ENCODE assay signal across 1 cellular context in genomic region chr5:43075319-43076293, GRCh38.
TF ChIP-seq lines count a peak whose summit lies in the region.

No MANE protein-coding gene starts in this region.

TF ChIP-seq in K562, 482 proteins besides CTCF, POLR2A, EP300 and RAD21 (continued from another document and continues in another):
- TF ChIP-seq BCLAF1 (IDR thresholded peaks at IDR 0.05; ENCODE audit: borderline replicate concordance in 1 of 2, control insufficient read depth in 1 of 2, low read depth in 2 of 2, low read length in 1 of 2) (no peak), BRD9 (IDR thresholded peaks at IDR 0.05; ENCODE audit: low read depth, partially characterized antibody) (no peak), TGIF2 (CRISPR knock-in tag; IDR thresholded peaks at IDR 0.05) (no peak), SMARCA5 (IDR thresholded peaks at IDR 0.05) (no peak), MAFF (IDR thresholded peaks at IDR 0.05; ENCODE audit: low read length) (0 out of 2 replicates have a peak, but pooled peaks have one; percentile 24), RCOR1 (IDR thresholded peaks at IDR 0.05; ENCODE audit: borderline replicate concordance in 1 of 2, low read depth in 2 of 2, low read length in 2 of 2) (peak in 1 of 2 experiments; percentile 31; a peak in 1 of 4 replicates), ETV1 (tag; conservative IDR thresholded peaks at IDR 0.05; ENCODE audit: low read depth) (peak; percentile 96), ZNF507 (tag; conservative IDR thresholded peaks at IDR 0.05) (no peak), ZNF76 (CRISPR knock-in tag; IDR thresholded peaks at IDR 0.05; ENCODE audit: borderline replicate concordance) (no peak), ZNF184 (CRISPR knock-in tag; IDR thresholded peaks at IDR 0.05) (no peak), SMARCB1 (IDR thresholded peaks at IDR 0.05; ENCODE audit: insufficient read length, low read depth) (no peak), BACH1 (tag; IDR thresholded peaks at IDR 0.05) (peak; percentile 82), EHMT2 (IDR thresholded peaks at IDR 0.05) (no peak; the same call in 1 of the 2 replicates), NFYB (IDR thresholded peaks at IDR 0.05; ENCODE audit: extremely low read depth, insufficient read length) (no peak), TEAD1 (CRISPR knock-in tag; IDR thresholded peaks at IDR 0.05) (peak in 1 of 2 experiments; percentile 46; a peak in 3 of 4 replicates), ELK3 (CRISPR knock-in tag; IDR thresholded peaks at IDR 0.05) (no peak), THRA (IDR thresholded peaks at IDR 0.05) (no peak), DEAF1 (CRISPR knock-in tag; IDR thresholded peaks at IDR 0.05) (peak; percentile 42; the same call in 1 of the 2 replicates), HMG20A (CRISPR knock-in tag; conservative IDR thresholded peaks at IDR 0.05) (no peak), CAMTA2 (CRISPR knock-in tag; conservative IDR thresholded peaks at IDR 0.05) (no peak), GATAD2B (IDR thresholded peaks at IDR 0.05; ENCODE audit: borderline replicate concordance) (peak; percentile 36), ARID3B (CRISPR knock-in tag; IDR thresholded peaks at IDR 0.05; ENCODE audit: borderline replicate concordance) (no peak), SAP30 (IDR thresholded peaks at IDR 0.05; ENCODE audit: borderline replicate concordance, insufficient read depth, low read depth, low read length, poor library complexity, severe bottlenecking) (no peak), MCM2 (IDR thresholded peaks at IDR 0.05; ENCODE audit: low read depth) (no peak), POLR3G (IDR thresholded peaks at IDR 0.05; ENCODE audit: extremely low read depth, insufficient read length, insufficient replicate concordance) (no peak), SP2 (IDR thresholded peaks at IDR 0.05; ENCODE audit: extremely low read depth, low read depth, low read length, poor library complexity, severe bottlenecking) (no peak), NBN (IDR thresholded peaks at IDR 0.05; ENCODE audit: low read depth) (peak; percentile 80), ZNF764 (CRISPR knock-in tag; IDR thresholded peaks at IDR 0.05; ENCODE audit: low read depth) (no peak), ZSCAN29 (IDR thresholded peaks at IDR 0.05) (no peak), HBP1 (CRISPR knock-in tag; IDR thresholded peaks at IDR 0.05) (0 out of 2 replicates have a peak, but pooled peaks have one; percentile 6), ZNF3 (CRISPR knock-in tag; IDR thresholded peaks at IDR 0.05) (no peak), XRCC3 (IDR thresholded peaks at IDR 0.05) (no peak), PRMT5 (CRISPR knock-in tag; IDR thresholded peaks at IDR 0.05) (no peak), RAD51 (IDR thresholded peaks at IDR 0.05; ENCODE audit: borderline replicate concordance, low read depth) (0 out of 2 replicates have a peak, but pooled peaks have one; percentile 22), ZNF695 (CRISPR knock-in tag; IDR thresholded peaks at IDR 0.05) (no peak), ELK1 (CRISPR knock-in tag; IDR thresholded peaks at IDR 0.05) (no peak), ZFPM2 (CRISPR knock-in tag; IDR thresholded peaks at IDR 0.05) (no peak), MYC (IDR thresholded peaks at IDR 0.05; ENCODE audit: low read depth, low read length) (peak; percentile 72), MYC (CRISPR knock-in tag; IDR thresholded peaks at IDR 0.05; ENCODE audit: borderline replicate concordance, low read depth) (0 out of 2 replicates have a peak, but pooled peaks have one; percentile 12), ATF4 (CRISPR knock-in tag; IDR thresholded peaks at IDR 0.05) (peak; percentile 52; the same call in 1 of the 2 replicates), PREB (CRISPR knock-in tag; IDR thresholded peaks at IDR 0.05) (no peak), CREM (IDR thresholded peaks at IDR 0.05; ENCODE audit: low read depth) (peak; percentile 80), E4F1 (CRISPR knock-in tag; IDR thresholded peaks at IDR 0.05; ENCODE audit: borderline replicate concordance) (0 out of 2 replicates have a peak, but pooled peaks have one; percentile 47), RBBP5 (IDR thresholded peaks at IDR 0.05; ENCODE audit: borderline replicate concordance, insufficient read depth, low read length, poor library complexity, severe bottlenecking) (no peak), ZNF511 (CRISPR knock-in tag; IDR thresholded peaks at IDR 0.05) (0 out of 2 replicates have a peak, but pooled peaks have one; percentile 71), PKNOX1 (IDR thresholded peaks at IDR 0.05) (peak; percentile 66), LARP7 (IDR thresholded peaks at IDR 0.05) (no peak)
